ENCODE assay signal across 22 cellular contexts in genomic region chr11:14314127-14314526, GRCh38.
DNase-seq lines count a peak whose midpoint lies in the region; ATAC-seq and TF ChIP-seq lines count a peak whose summit lies in the region.
"Had no signal": no experiment of that assay in that cellular context is flagged by ENCODE, and none has a peak within 500 bp of the region (broad histone marks: within the 10 kb centered on the region; RNA-seq: fewer than 3 reads in every experiment).

No MANE protein-coding gene starts in this region.

- H3K27ac ChIP-seq in ACC112 (ENCODE audit: low read depth, low read length) (peak overlapping the region; percentile 51), KMS-11 (no peak overlapping the region)
- H3K27ac ChIP-seq: adrenal gland, C4-2B, neural progenitor cell, SJCRH30 had no signal

- H3K4me1 ChIP-seq in ACC112 (ENCODE audit: control insufficient read depth, insufficient read depth, low read length, unreplicated experiment): peaks cover 64% of the 10 kb centered on the region
- H3K4me1 ChIP-seq in KMS-11 (ENCODE audit: low read depth, poor library complexity, severe bottlenecking): peaks cover 33% of the 10 kb centered on the region
- H3K4me1 ChIP-seq: SJCRH30 had no signal

- no peaks in the 10 kb centered on the region for H3K27me3 ChIP-seq in ACC112 (ENCODE audit: insufficient read depth, low read length)
- no peaks in the 10 kb centered on the region for H3K27me3 ChIP-seq in KMS-11 (ENCODE audit: insufficient read depth, low read depth)
- H3K27me3 ChIP-seq: adrenal gland, neural progenitor cell, Peyer's patch, SJCRH30 had no signal

- H3K36me3 ChIP-seq in ACC112 (ENCODE audit: insufficient read depth, low read length): no peaks in the 10 kb centered on the region; the same call in 1 of the 2 replicates
- H3K36me3 ChIP-seq in KMS-11 (ENCODE audit: insufficient read depth): no peaks in the 10 kb centered on the region
- H3K36me3 ChIP-seq: adrenal gland, neural progenitor cell, Peyer's patch, SJCRH30 had no signal

- DNase-seq in germinal center (ENCODE audit: low spot score) (peak; percentile 49), NCI-H226 (no peak), NCI-H345 (lab: John Stamatoyannopoulos, UW) (no peak)
- DNase-seq: activated CD4-positive, alpha-beta T cell treated with anti-CD3 and anti-CD28 coated beads for 48 hours; activated CD8-positive, alpha-beta memory T cell treated with anti-CD3 and anti-CD28 coated beads, Interleukin-2, amount 10 ng/mL, durations not matched to agents 7 days and 5 days; adrenal gland; Calu3; DND-41; kidney glomerular epithelial cell; NCI-H1694; NCI-H2171; NCI-H526; Peyer's patch; SJCRH30; T-helper 1 cell had no signal

- no peak overlapping the region for H3K9ac ChIP-seq in KMS-11
- H3K9ac ChIP-seq: neural progenitor cell had no signal

- no peaks in the 10 kb centered on the region for H4K20me1 ChIP-seq in KMS-11 (ENCODE audit: insufficient read depth)

- no peak for TF ChIP-seq CTCF in KMS-11 (conservative IDR thresholded peaks at IDR 0.05; ENCODE audit: low read depth, low read length)

- H2AFZ ChIP-seq in ACC112 (ENCODE audit: low read length, unreplicated experiment): no peak overlapping the region
- no peak overlapping the region for H2AFZ ChIP-seq in KMS-11 (ENCODE audit: low read depth)
- H2AFZ ChIP-seq: neural progenitor cell had no signal

- no peak overlapping the region for H3K4me3 ChIP-seq in ACC112 (ENCODE audit: low read depth, low read length)
- no peak overlapping the region for H3K4me3 ChIP-seq in KMS-11 (IDR thresholded peaks at IDR 0.05; ENCODE audit: insufficient read depth, low read depth, low read length)
- H3K4me3 ChIP-seq: adrenal gland, lung, neural progenitor cell, Peyer's patch, SJCRH30 had no signal

- H3K79me2 ChIP-seq in ACC112 (ENCODE audit: control insufficient read depth, insufficient read depth, low read length, unreplicated experiment) (peaks cover 96% of the 10 kb centered on the region), KMS-11 (ENCODE audit: insufficient read depth, low read depth) (no peaks in the 10 kb centered on the region)

- 0 out of 2 replicates have a peak overlapping the region, but pooled peaks have one; percentile 19 for H3K4me2 ChIP-seq in KMS-11
- H3K4me2 ChIP-seq: neural progenitor cell had no signal

- ATAC-seq in GM18511 (IDR thresholded peaks at IDR 0.05; ENCODE audit: unreplicated experiment) (peak; percentile 31), HG03571 (IDR thresholded peaks at IDR 0.05; ENCODE audit: unreplicated experiment) (no peak)
- ATAC-seq: activated CD8-positive, alpha-beta memory T cell treated with anti-CD3 and anti-CD28 coated beads, Interleukin-2, amount 10 ng/mL, durations not matched to agents 7 days and 5 days had no signal
